Comparison of ENCODE assay signal across 1 cellular context in the genomic region with DNA sequence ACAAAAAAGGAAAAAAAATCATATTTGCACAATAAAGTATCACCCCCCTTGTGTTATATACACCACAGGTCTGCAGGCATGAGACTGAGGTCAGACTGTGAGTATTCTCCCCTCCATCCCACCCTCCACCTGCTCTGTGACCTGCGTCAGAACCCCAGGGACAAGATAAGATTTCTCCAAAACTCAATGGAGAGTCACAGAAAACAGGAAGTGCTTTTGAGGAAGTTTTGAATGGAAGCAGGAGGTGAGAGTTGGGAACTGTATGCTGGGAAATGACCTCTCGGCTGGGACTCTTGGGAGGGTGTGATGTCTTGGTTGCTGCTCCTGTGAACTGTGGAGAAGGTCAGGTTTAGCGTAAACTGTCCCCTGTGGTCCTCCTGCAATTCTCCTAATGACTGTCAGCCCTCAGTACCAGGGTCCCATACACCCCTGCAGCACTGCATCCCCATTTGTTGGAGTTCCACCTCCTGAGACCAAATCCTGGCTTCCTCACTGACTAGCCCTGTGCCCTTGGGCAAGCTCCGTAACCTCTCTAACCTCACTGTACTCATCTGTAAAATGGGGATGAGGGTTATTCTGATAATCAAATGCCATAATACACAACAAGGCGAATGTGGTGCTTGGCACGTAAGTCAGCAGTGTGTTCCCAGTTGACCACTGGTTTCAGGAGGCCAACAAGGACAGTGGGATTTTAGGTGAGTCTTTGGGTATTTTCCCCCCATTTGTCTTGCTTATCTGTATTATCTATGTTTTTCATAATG.
TF ChIP-seq lines count a peak whose summit lies in the region.

No MANE protein-coding gene starts in this region.

TF ChIP-seq in K562, 482 proteins besides CTCF, POLR2A, EP300 and RAD21 (continued from another document):
- no peak for TF ChIP-seq NR2C2 (CRISPR knock-in tag; IDR thresholded peaks at IDR 0.05)
- TF ChIP-seq NR2C2 (tag; IDR thresholded peaks at IDR 0.05), result peak; percentile 76
- peak; percentile 72; the same call in 1 of the 2 replicates for TF ChIP-seq CTBP1 (IDR thresholded peaks at IDR 0.05; ENCODE audit: borderline replicate concordance)
- peak in 1 of 2 experiments; percentile 61; a peak in 2 of 4 replicates for TF ChIP-seq KDM1A (IDR thresholded peaks at IDR 0.05)
- TF ChIP-seq ELF1 (tag; IDR thresholded peaks at IDR 0.05), result peak; percentile 41; the same call in 1 of the 2 replicates
TF ChIP-seq in K562: peak in this region for 14.
